8 cellular contexts compared by ENCODE assay signal in genomic region chr6:16332175-16332542, GRCh38.
A peak's percentile ranks its signal among the peaks of the same experiment; 100 is the strongest.
DNase-seq lines count a peak whose midpoint lies in the region; ATAC-seq and TF ChIP-seq lines count a peak whose summit lies in the region.

No MANE protein-coding gene starts in this region.

- peak; percentile 96 for ATAC-seq in CD4-positive, alpha-beta T cell (ENCODE audit: poor library complexity)
- peak; percentile 92 for ATAC-seq in HG03354 (IDR thresholded peaks at IDR 0.05; ENCODE audit: poor library complexity, severe bottlenecking, unreplicated experiment)

- H3K27me3 ChIP-seq in CD4-positive, alpha-beta T cell (ENCODE audit: control insufficient read depth, insufficient read depth, low read length) = no peaks in the 10 kb centered on the region

- POLR2A ChIA-PET in CD4-positive, alpha-beta T cell (lab: Charles Lee) = interaction anchor here (0.9 to 1.4 kb wide), 3 partner anchors 9 to 192 kb away, joined by 3 to 6 read pairs (median 5); no protein-coding TSS in a partner anchor
- POLR2A ChIA-PET in activated CD4-positive, alpha-beta T cell treated with anti-CD3 and anti-CD28 coated beads, Interleukin-2, amount 10 ng/mL, durations not matched to agents 7 days and 5 days (lab: Charles Lee) = no interaction called here

- H3K9me3 ChIP-seq in CD4-positive, alpha-beta T cell (ENCODE audit: control insufficient read depth, low read length) = no peaks in the 10 kb centered on the region

- peak; percentile 68 to 78 (median 74) for DNase-seq in CD4-positive, alpha-beta T cell
- peak; percentile 88 for DNase-seq in GM19240 (ENCODE audit: insufficient read length, low spot score)
- peak; percentile 57 for DNase-seq in NCI-H446 treated with DMSO at 0.1 percent for 48 hours (lab: John Stamatoyannopoulos, UW)
- DNase-seq in activated CD4-positive, alpha-beta T cell treated with anti-CD3 and anti-CD28 coated beads, Interleukin-2, amount 10 ng/mL, durations not matched to agents 7 days and 5 days = peak; percentile 84
- DNase-seq in dermis blood vessel endothelial cell = peak; percentile 90
- peak; percentile 83 to 96 for DNase-seq in lower leg skin (ENCODE audit: low spot score in 2 of 2)
- peak; percentile 79 for DNase-seq in stimulated activated CD8-positive, alpha-beta memory T cell treated with anti-CD3 and anti-CD28 coated beads, Interleukin-12 subunit alpha, Interleukin-12 subunit beta, amount 100 ng/mL, for 1 hour (ENCODE audit: low read depth)

- no peak overlapping the region for H3K4me3 Mint-ChIP-seq in CD4-positive, alpha-beta T cell
- H3K4me3 Mint-ChIP-seq in activated CD4-positive, alpha-beta T cell treated with anti-CD3 and anti-CD28 coated beads, Interleukin-2, amount 10 ng/mL, durations not matched to agents 7 days and 5 days = no peak overlapping the region

- TF ChIP-seq POLR2A in lower leg skin (IDR thresholded peaks at IDR 0.05) = no peak

- intact Hi-C loops in CD4-positive, alpha-beta T cell (cut with DNase I, micrococcal nuclease) = loop anchor here (1.0 to 5.0 kb wide), 9 partner anchors 13 to 755 kb away; no protein-coding TSS in a partner anchor
- intact Hi-C loops in lower leg skin (cut with DNase I; ENCODE audit: low total_unique reads) = loop anchor here (5.0 to 10.0 kb wide), 3 partner anchors 73 to 633 kb away; no protein-coding TSS in a partner anchor

- CTCF ChIA-PET in CD4-positive, alpha-beta T cell (lab: Charles Lee) = interaction anchor here (0.6 to 3.0 kb wide), 30 partner anchors 10 to 487 kb away, joined by 3 to 47 read pairs (median 4); partner anchors contain the start of gene ATXN1
- CTCF ChIA-PET in activated CD4-positive, alpha-beta T cell treated with anti-CD3 and anti-CD28 coated beads, Interleukin-2, amount 10 ng/mL, durations not matched to agents 7 days and 5 days (lab: Charles Lee) = interaction anchor here (0.5 to 1.3 kb wide), 17 partner anchors 12 to 697 kb away, joined by 3 to 6 read pairs (median 3); no protein-coding TSS in a partner anchor

- no peak overlapping the region for H3K27ac ChIP-seq in CD4-positive, alpha-beta T cell (ENCODE audit: low read depth, low read length)

- no peaks in the 10 kb centered on the region for H3K9me3 Mint-ChIP-seq in CD4-positive, alpha-beta T cell
- H3K9me3 Mint-ChIP-seq in activated CD4-positive, alpha-beta T cell treated with anti-CD3 and anti-CD28 coated beads, Interleukin-2, amount 10 ng/mL, durations not matched to agents 7 days and 5 days = no peaks in the 10 kb centered on the region

- peaks cover 4% of the 10 kb centered on the region for H3K36me3 Mint-ChIP-seq in CD4-positive, alpha-beta T cell (ENCODE audit: low read depth)
- H3K36me3 Mint-ChIP-seq in activated CD4-positive, alpha-beta T cell treated with anti-CD3 and anti-CD28 coated beads, Interleukin-2, amount 10 ng/mL, durations not matched to agents 7 days and 5 days (ENCODE audit: low read depth) = peaks cover 7% of the 10 kb centered on the region

- WGBS in lower leg skin, 2 donors = 7 to 11% methylated on average over 7 of the region's 7 CpGs

- H3K27me3 Mint-ChIP-seq in CD4-positive, alpha-beta T cell = no peaks in the 10 kb centered on the region
- no peaks in the 10 kb centered on the region for H3K27me3 Mint-ChIP-seq in activated CD4-positive, alpha-beta T cell treated with anti-CD3 and anti-CD28 coated beads, Interleukin-2, amount 10 ng/mL, durations not matched to agents 7 days and 5 days

- H3K27ac Mint-ChIP-seq in CD4-positive, alpha-beta T cell = no peak overlapping the region
- H3K27ac Mint-ChIP-seq in activated CD4-positive, alpha-beta T cell treated with anti-CD3 and anti-CD28 coated beads, Interleukin-2, amount 10 ng/mL, durations not matched to agents 7 days and 5 days = no peak overlapping the region

- peak; percentile 90 for TF ChIP-seq CTCF in CD4-positive, alpha-beta T cell (IDR thresholded peaks at IDR 0.05)
- TF ChIP-seq CTCF in lower leg skin (IDR thresholded peaks at IDR 0.05) = peak in 1 of 3 donors; percentile 62

- H3K4me3 ChIP-seq in lower leg skin (ENCODE audit: low read depth, poor library complexity, severe bottlenecking) = no peak overlapping the region

- no peaks in the 10 kb centered on the region for H3K4me1 Mint-ChIP-seq in CD4-positive, alpha-beta T cell (ENCODE audit: low read depth)
- peaks cover 2% of the 10 kb centered on the region for H3K4me1 Mint-ChIP-seq in activated CD4-positive, alpha-beta T cell treated with anti-CD3 and anti-CD28 coated beads, Interleukin-2, amount 10 ng/mL, durations not matched to agents 7 days and 5 days
